In genomic region chr2:46198931-46199330, GRCh38 we compare ENCODE assay signal across 8 cellular contexts.
"Had no signal": no experiment of that assay in that cellular context is flagged by ENCODE, and none has a peak within 500 bp of the region (broad histone marks: within the 10 kb centered on the region; RNA-seq: fewer than 3 reads in every experiment).

No MANE protein-coding gene starts in this region.

- H3K79me2 ChIP-seq: parathyroid adenoma had no signal

- DNase-seq: activated CD4-positive, alpha-beta T cell treated with anti-CD3 and anti-CD28 coated beads for 1 hour; activated CD4-positive, alpha-beta T cell treated with anti-CD3 and anti-CD28 coated beads, Interleukin-2, amount 50 U/mL, for 4 hours; activated naive CD4-positive, alpha-beta T cell treated with Interleukin-2 at 50 U/mL for 16 hours; naive thymus-derived CD8-positive, alpha-beta T cell had no signal

- ATAC-seq: activated T-helper 17 cell treated with anti-CD3 and anti-CD28 coated beads, Interleukin-2, amount 50 U/mL, for 72 hours; naive thymus-derived CD8-positive, alpha-beta T cell; stimulated activated effector memory CD8-positive, alpha-beta T cell treated with anti-CD3 and anti-CD28 coated beads, Interleukin-12 subunit alpha, Interleukin-12 subunit beta, amount 100 ng/mL, for 72 hours had no signal

- H3K27ac ChIP-seq: parathyroid adenoma, VCaP had no signal

- H2AFZ ChIP-seq: parathyroid adenoma had no signal

- H3K4me1 ChIP-seq: parathyroid adenoma had no signal
